In the genomic region with DNA sequence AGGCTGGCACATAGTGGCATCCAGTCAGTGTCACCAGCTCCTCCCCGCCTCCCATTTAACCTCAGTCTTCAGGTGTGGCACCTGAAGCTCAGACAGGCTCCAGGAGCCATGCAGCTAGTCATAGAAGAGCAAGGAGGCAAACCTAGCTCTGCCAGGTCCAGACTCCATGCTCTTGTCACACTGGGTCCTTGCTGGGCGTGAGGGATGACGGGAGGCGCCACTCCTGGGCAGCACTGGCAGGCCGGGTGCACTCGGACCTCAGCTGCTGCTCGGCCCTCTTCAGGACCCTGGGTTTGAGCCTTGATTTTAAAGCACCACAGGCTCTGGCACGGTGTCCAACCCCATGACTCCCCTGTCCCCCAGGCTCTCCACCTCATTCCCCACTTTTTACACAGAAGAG, we compare ENCODE assay signal across 16 cellular contexts. TPM values are rescaled to one million over a fixed set of nuclear protein-coding genes. Genes with fewer than 3 reads are reported as not detected.
DNase-seq lines count a peak whose midpoint lies in the region; ATAC-seq and TF ChIP-seq lines count a peak whose summit lies in the region.
"Had no signal": no experiment of that assay in that cellular context is flagged by ENCODE, and none has a peak within 500 bp of the region (broad histone marks: within the 10 kb centered on the region; RNA-seq: fewer than 3 reads in every experiment).

No MANE protein-coding gene starts in this region.

- H3K18ac ChIP-seq in neuronal stem cell (ENCODE audit: low read length): no peak overlapping the region

- no peak overlapping the region for H2BK12ac ChIP-seq in neuronal stem cell (ENCODE audit: low read length)

- no peak for TF ChIP-seq EP300 in esophagus muscularis mucosa (IDR thresholded peaks at IDR 0.05)

- ATAC-seq in heart right ventricle (no peak), Right ventricle myocardium inferior (no peak)
- ATAC-seq: activated CD8-positive, alpha-beta memory T cell treated with anti-CD3 and anti-CD28 coated beads, Interleukin-2, amount 10 ng/mL, durations not matched to agents 7 days and 5 days had no signal

- no peak overlapping the region for H3K9ac ChIP-seq in neuronal stem cell (ENCODE audit: low read depth, low read length, poor library complexity)

- H2AFZ ChIP-seq in neuronal stem cell (ENCODE audit: low read length): no peak overlapping the region

- no peak overlapping the region for H3K4ac ChIP-seq in neuronal stem cell (ENCODE audit: low read length)

- H3K9me3 Mint-ChIP-seq in endothelial cell (ENCODE audit: unreplicated experiment): no peaks in the 10 kb centered on the region

- H3K27ac Mint-ChIP-seq in endothelial cell (ENCODE audit: unreplicated experiment): no peak overlapping the region
- H3K27ac Mint-ChIP-seq: activated CD8-positive, alpha-beta memory T cell treated with anti-CD3 and anti-CD28 coated beads, Interleukin-2, amount 10 ng/mL, durations not matched to agents 7 days and 5 days had no signal

- DNase-seq in heart right ventricle (no peak), Right ventricle myocardium inferior (ENCODE audit: missing footprints) (no peak), esophagus muscularis mucosa (ENCODE audit: extremely low spot score) (no peak), neuronal stem cell (ENCODE audit: low spot score) (no peak), uterus (no peak), endothelial cell (ENCODE audit: low spot score) (no peak), MV-4-11 (lab: John Stamatoyannopoulos, UW) (no peak)
- no peak for DNase-seq in activated naive CD4-positive, alpha-beta T cell (lab: John Stamatoyannopoulos, UW)
- DNase-seq: activated CD4-positive, alpha-beta T cell treated with anti-CD3 and anti-CD28 coated beads for 1 hour; activated CD8-positive, alpha-beta memory T cell treated with anti-CD3 and anti-CD28 coated beads, Interleukin-2, amount 10 ng/mL, durations not matched to agents 7 days and 5 days; activated effector memory CD4-positive, alpha-beta T cell treated with Interleukin-2 at 50 U/mL for 16 hours; amniotic stem cell; Kasumi-1; small intestine; T1000; trophoblast cell had no signal

- intact Hi-C loops in heart right ventricle (cut with DNase I): loop anchor here in 1 of 10 donors (5.0 kb wide), 1 partner anchor 44 kb away; no protein-coding TSS in a partner anchor
- intact Hi-C loops in Right ventricle myocardium inferior (cut with DNase I): no loop called here
- intact Hi-C loops in esophagus muscularis mucosa (cut with DNase I): no loop called here
- intact Hi-C loops in uterus (cut with DNase I; ENCODE audit: low total_unique reads): no loop called here

- no peak overlapping the region for H4K91ac ChIP-seq in neuronal stem cell (ENCODE audit: low read depth, low read length, poor library complexity)

- no peak overlapping the region for H2BK15ac ChIP-seq in neuronal stem cell (ENCODE audit: low read length)

- H3K4me2 ChIP-seq in neuronal stem cell (ENCODE audit: insufficient read depth, low read length, poor library complexity, severe bottlenecking): no peak overlapping the region

- no peak overlapping the region for H2BK5ac ChIP-seq in neuronal stem cell (ENCODE audit: low read length)

- peak overlapping the region; percentile 47 for H2AK5ac ChIP-seq in neuronal stem cell (ENCODE audit: low read depth, low read length)

- no peaks in the 10 kb centered on the region for H3K27me3 ChIP-seq in heart right ventricle
- no peaks in the 10 kb centered on the region for H3K27me3 ChIP-seq in esophagus muscularis mucosa
- H3K27me3 ChIP-seq in neuronal stem cell (ENCODE audit: control insufficient read depth in 3 of 3, insufficient read depth in 3 of 3, low read depth in 1 of 3, low read length in 3 of 3): no peaks in the 10 kb centered on the region
- no peaks in the 10 kb centered on the region for H3K27me3 ChIP-seq in uterus

- no peak overlapping the region for H4K8ac ChIP-seq in neuronal stem cell (ENCODE audit: low read depth, low read length)

- H3K4me1 Mint-ChIP-seq in endothelial cell (ENCODE audit: unreplicated experiment): peaks cover 18% of the 10 kb centered on the region

- H2BK120ac ChIP-seq in neuronal stem cell (ENCODE audit: low read depth, low read length): no peak overlapping the region

- 83 to 90% methylated on average over 8 of the region's 8 CpGs for WGBS in heart right ventricle, 2 donors
- 83% methylated on average over 7 of the region's 8 CpGs for WGBS in esophagus muscularis mucosa
- no CpG with 5 or more reads among the region's 8 CpGs for WGBS in neuronal stem cell (ENCODE audit: extremely low coverage in 2 of 2, insufficient read length in 2 of 2, insufficient replicate concordance in 1 of 2), 2 donors

- H3K36me3 Mint-ChIP-seq in endothelial cell (ENCODE audit: low read depth, unreplicated experiment): peaks cover 3% of the 10 kb centered on the region

- no peaks in the 10 kb centered on the region for H3K9me3 ChIP-seq in heart right ventricle
- no peaks in the 10 kb centered on the region for H3K9me3 ChIP-seq in esophagus muscularis mucosa
- peaks cover 0 to 2% of the 10 kb centered on the region in 2 donors for H3K9me3 ChIP-seq in neuronal stem cell (replicated peaks in 1 of 2; ENCODE audit: control insufficient read depth in 2 of 2, insufficient read depth in 1 of 2, low read depth in 1 of 2, low read length in 2 of 2)
- H3K9me3 ChIP-seq in uterus: no peaks in the 10 kb centered on the region

- H3K27me3 Mint-ChIP-seq in endothelial cell (ENCODE audit: unreplicated experiment): peaks cover 13% of the 10 kb centered on the region
- H3K27me3 Mint-ChIP-seq: activated CD8-positive, alpha-beta memory T cell treated with anti-CD3 and anti-CD28 coated beads, Interleukin-2, amount 10 ng/mL, durations not matched to agents 7 days and 5 days had no signal

- no peak overlapping the region for H3K14ac ChIP-seq in neuronal stem cell (ENCODE audit: low read length)

- no peaks in the 10 kb centered on the region for H3K36me3 ChIP-seq in heart right ventricle
- no peaks in the 10 kb centered on the region for H3K36me3 ChIP-seq in esophagus muscularis mucosa
- no peaks in the 10 kb centered on the region for H3K36me3 ChIP-seq in neuronal stem cell (replicated peaks in 1 of 2; ENCODE audit: control insufficient read depth in 2 of 2, insufficient read depth in 2 of 2, low read length in 2 of 2)
- H3K36me3 ChIP-seq in uterus: no peaks in the 10 kb centered on the region

- no peak for TF ChIP-seq CTCF in heart right ventricle (IDR thresholded peaks at IDR 0.05)
- no peak for TF ChIP-seq CTCF in esophagus muscularis mucosa (IDR thresholded peaks at IDR 0.05)
- TF ChIP-seq CTCF in uterus (IDR thresholded peaks at IDR 0.05): no peak
- no peak for TF ChIP-seq CTCF in endothelial cell (IDR thresholded peaks at IDR 0.05; ENCODE audit: unreplicated experiment)

- H3K23ac ChIP-seq in neuronal stem cell (ENCODE audit: low read depth, low read length, poor library complexity): no peak overlapping the region

- no peak for TF ChIP-seq POLR2A in esophagus muscularis mucosa (IDR thresholded peaks at IDR 0.05; ENCODE audit: low read depth)
- no peak for TF ChIP-seq POLR2A in uterus (IDR thresholded peaks at IDR 0.05)

- H3K4me3 Mint-ChIP-seq in endothelial cell (ENCODE audit: unreplicated experiment): no peak overlapping the region
- H3K4me3 Mint-ChIP-seq: activated CD8-positive, alpha-beta memory T cell treated with anti-CD3 and anti-CD28 coated beads, Interleukin-2, amount 10 ng/mL, durations not matched to agents 7 days and 5 days had no signal

- H3K4me1 ChIP-seq in heart right ventricle: peaks cover 40 to 95% (median 74%) of the 10 kb centered on the region in 9 donors
- peaks cover 76 to 95% (median 87%) of the 10 kb centered on the region in 4 donors for H3K4me1 ChIP-seq in esophagus muscularis mucosa
- H3K4me1 ChIP-seq in neuronal stem cell (ENCODE audit: control insufficient read depth in 2 of 2, insufficient read depth in 1 of 2, low read depth in 1 of 2, low read length in 2 of 2): peaks cover 0 to 8% of the 10 kb centered on the region in 2 donors
- peaks cover 4 to 25% of the 10 kb centered on the region in 2 donors for H3K4me1 ChIP-seq in uterus

- no peak overlapping the region for H3K4me3 ChIP-seq in heart right ventricle
- H3K4me3 ChIP-seq in esophagus muscularis mucosa: no peak overlapping the region
- H3K4me3 ChIP-seq in neuronal stem cell (ENCODE audit: low read length in 2 of 2): no peak overlapping the region
- H3K4me3 ChIP-seq in uterus: no peak overlapping the region

- H3K79me1 ChIP-seq in neuronal stem cell (ENCODE audit: low read depth, low read length): peaks cover 4% of the 10 kb centered on the region

- peak overlapping the region; percentile 12 to 82 (median 66) for H3K27ac ChIP-seq in heart right ventricle
- peak overlapping the region; percentile 66 to 79 (median 70) for H3K27ac ChIP-seq in esophagus muscularis mucosa (replicated peaks in 1 of 4)
- no peak overlapping the region for H3K27ac ChIP-seq in neuronal stem cell (replicated peaks; ENCODE audit: low read length)
- H3K27ac ChIP-seq in uterus: peak overlapping the region; percentile 49 to 65

RNA-seq across cellular contexts. Expression of a gene that starts 24.1 kb away (rescaled TPM):
- total RNA-seq in heart right ventricle (100 to 1,000 TPM in 3 of 10 donors, 10 to 100 TPM in 7; 67.5 to 152 (median 92.7) TPM), Right ventricle myocardium inferior (123 TPM), esophagus muscularis mucosa (100 to 1,000 TPM; 108 to 221 (median 138) TPM), uterus (10 to 100 TPM; 19.7 to 97.7 (median 26.5) TPM), endothelial cell (ENCODE audit: unreplicated experiment) (39.2 TPM)
- polyA plus RNA-seq in heart right ventricle: 100 to 1,000 TPM in 1 of 2 donors, 10 to 100 TPM in 1; 47.1 to 108 TPM
- 22.2 TPM for polyA plus RNA-seq in neuronal stem cell (2013, experiment 1 of 2)
- 24.0 TPM for polyA plus RNA-seq in neuronal stem cell (2013, experiment 2 of 2)
